In genomic region chr19:32318884-32319520, GRCh38 we compare ENCODE assay signal across 9 cellular contexts. TPM values are rescaled to one million over a fixed set of nuclear protein-coding genes. Genes with fewer than 3 reads are reported as not detected.
A peak's percentile ranks its signal among the peaks of the same experiment; 100 is the strongest.
DNase-seq lines count a peak whose midpoint lies in the region; ATAC-seq and TF ChIP-seq lines count a peak whose summit lies in the region.
"Had no signal": no experiment of that assay in that cellular context is flagged by ENCODE, and none has a peak within 500 bp of the region (broad histone marks: within the 10 kb centered on the region; RNA-seq: fewer than 3 reads in every experiment).

No MANE protein-coding gene starts in this region.

- CTCF ChIA-PET in CD4-positive, alpha-beta T cell (lab: Charles Lee), result no interaction called here

- H3K9me3 Mint-ChIP-seq in neural crest cell, result no peaks in the 10 kb centered on the region
- no peaks in the 10 kb centered on the region for H3K9me3 Mint-ChIP-seq in CD4-positive, alpha-beta T cell
- H3K9me3 Mint-ChIP-seq: dendritic cell treated with granulocyte-macrophage colony-stimulating factor and Interleukin-4, amounts not matched to agents 40 ng/mL and 50 ng/mL, for 4 days had no signal

- H3K27me3 Mint-ChIP-seq in neural crest cell (ENCODE audit: low read depth), result no peaks in the 10 kb centered on the region
- peaks cover 30% of the 10 kb centered on the region for H3K27me3 Mint-ChIP-seq in CD4-positive, alpha-beta T cell

- intact Hi-C loops in CD4-positive, alpha-beta T cell (cut with DNase I, micrococcal nuclease), result no loop called here

- H3K9me3 ChIP-seq in CD4-positive, alpha-beta T cell (ENCODE audit: control insufficient read depth, low read length), result no peaks in the 10 kb centered on the region

- TF ChIP-seq CTCF in neural crest cell (conservative IDR thresholded peaks at IDR 0.05), result peak; percentile 51
- TF ChIP-seq CTCF in CD4-positive, alpha-beta T cell (IDR thresholded peaks at IDR 0.05), result no peak

- H3K36me3 Mint-ChIP-seq in neural crest cell (ENCODE audit: low read depth), result no peaks in the 10 kb centered on the region
- no peaks in the 10 kb centered on the region for H3K36me3 Mint-ChIP-seq in CD4-positive, alpha-beta T cell (ENCODE audit: low read depth)

- POLR2A ChIA-PET in CD4-positive, alpha-beta T cell (lab: Charles Lee), result no interaction called here

- H3K4me3 Mint-ChIP-seq in neural crest cell, result no peak overlapping the region
- H3K4me3 Mint-ChIP-seq in CD4-positive, alpha-beta T cell, result no peak overlapping the region
- H3K4me3 Mint-ChIP-seq: dendritic cell treated with granulocyte-macrophage colony-stimulating factor and Interleukin-4, amounts not matched to agents 40 ng/mL and 50 ng/mL, for 4 days had no signal

- peak overlapping the region; percentile 87 for H3K27ac Mint-ChIP-seq in neural crest cell (ENCODE audit: unreplicated experiment)
- no peak overlapping the region for H3K27ac Mint-ChIP-seq in CD4-positive, alpha-beta T cell
- H3K27ac Mint-ChIP-seq: dendritic cell treated with granulocyte-macrophage colony-stimulating factor and Interleukin-4, amounts not matched to agents 40 ng/mL and 50 ng/mL, for 4 days had no signal

- peaks cover 9% of the 10 kb centered on the region for H3K27me3 ChIP-seq in CD4-positive, alpha-beta T cell (ENCODE audit: control insufficient read depth, insufficient read depth, low read length)

- H3K27ac ChIP-seq in CD4-positive, alpha-beta T cell (ENCODE audit: low read depth, low read length), result no peak overlapping the region

- H3K4me1 Mint-ChIP-seq in neural crest cell, result peaks cover 35% of the 10 kb centered on the region
- H3K4me1 Mint-ChIP-seq in CD4-positive, alpha-beta T cell (ENCODE audit: low read depth), result no peaks in the 10 kb centered on the region

- DNase-seq in DMS 273 (lab: John Stamatoyannopoulos, UW; ENCODE audit: unreplicated experiment) (peak; percentile 29), DMS 273 treated with DMSO at 0.1 percent for 48 hours (lab: John Stamatoyannopoulos, UW) (no peak), HuH-7.5 (ENCODE audit: low spot score) (peak; percentile 34), cerebellum (ENCODE audit: low spot score) (peak; percentile 17), neural crest cell (ENCODE audit: low read depth, low spot score) (peak; percentile 35), NCI-H2081 (lab: John Stamatoyannopoulos, UW) (no peak)
- DNase-seq in CD4-positive, alpha-beta T cell, result no peak

- no peak for ATAC-seq in GM21619 (IDR thresholded peaks at IDR 0.05; ENCODE audit: unreplicated experiment)
- ATAC-seq in CD4-positive, alpha-beta T cell (ENCODE audit: poor library complexity), result no peak

RNA-seq across cellular contexts. Expression of gene ZNF507, which starts 26.4 kb away (rescaled TPM):
- total RNA-seq in cerebellum (33.9 TPM), neural crest cell (33.8 and 35.4 TPM in 2 replicates)
- 10 to 100 TPM; 30.4 to 31.3 TPM for total RNA-seq in CD4-positive, alpha-beta T cell

Comparison
In these comparisons a context has a peak if more than half of its experiments do, and no peak if none do; other contexts are left out.
1. DNase-seq: peak in DMS 273 (single experiment), HuH-7.5 (single experiment), cerebellum (single experiment) and neural crest cell (single experiment); none in DMS 273 treated with DMSO at 0.1 percent for 48 hours (single experiment), NCI-H2081 (0 of 2) and CD4-positive, alpha-beta T cell (0 of 10).